ENCODE assay signal across 1 cellular context in genomic region chr12:75480469-75480949, GRCh38.
TF ChIP-seq lines count a peak whose summit lies in the region.

Gene GLIPR1, plus strand, starts transcription at chr12:75480755. Its CDS starts 126 bp downstream, at chr12:75480881.

TF ChIP-seq in GM12878, 131 proteins besides CTCF, POLR2A, EP300 and RAD21 (continued from another document and continues in another):
- no peak for TF ChIP-seq RELB (IDR thresholded peaks at IDR 0.05; ENCODE audit: low read depth)
- TF ChIP-seq FOXM1 (IDR thresholded peaks at IDR 0.05; ENCODE audit: low read depth, low read length): peak; percentile 45; the same call in 1 of the 2 replicates
- TF ChIP-seq CREM (IDR thresholded peaks at IDR 0.05; ENCODE audit: low read depth): peak; percentile 75
- peak; percentile 31 for TF ChIP-seq SP1 (IDR thresholded peaks at IDR 0.05; ENCODE audit: low read depth, low read length)
- no peak for TF ChIP-seq ZZZ3 (IDR thresholded peaks at IDR 0.05; ENCODE audit: control insufficient read depth, insufficient read length, low read depth)
- TF ChIP-seq HSF1 (IDR thresholded peaks at IDR 0.05; ENCODE audit: low read depth, low read length): no peak
- no peak for TF ChIP-seq KLF5 (IDR thresholded peaks at IDR 0.05; ENCODE audit: partially characterized antibody)
- TF ChIP-seq IRF5 (IDR thresholded peaks at IDR 0.05; ENCODE audit: borderline replicate concordance): no peak
- no peak for TF ChIP-seq IRF4 (IDR thresholded peaks at IDR 0.05; ENCODE audit: low read depth, low read length)
- TF ChIP-seq USF1 (IDR thresholded peaks at IDR 0.05; ENCODE audit: borderline replicate concordance, extremely low read length, insufficient read depth, low read depth, low read length): no peak
- TF ChIP-seq SREBF1 (IDR thresholded peaks at IDR 0.05; ENCODE audit: low read length): no peak
- TF ChIP-seq HDAC2 (IDR thresholded peaks at IDR 0.05): no peak
- TF ChIP-seq E2F8 (IDR thresholded peaks at IDR 0.05; ENCODE audit: low read depth, partially characterized antibody): no peak
- TF ChIP-seq ATF7 (IDR thresholded peaks at IDR 0.05; ENCODE audit: low read depth): peak; percentile 74; the same call in 1 of the 2 replicates
- no peak for TF ChIP-seq NRF1 (conservative IDR thresholded peaks at IDR 0.05; ENCODE audit: low read depth, low read length)
- no peak; a peak in 1 of 4 replicates for TF ChIP-seq ETV6 (conservative IDR thresholded peaks at IDR 0.05 in 1 of 2, IDR thresholded peaks at IDR 0.05 in 1 of 2; ENCODE audit: borderline replicate concordance in 1 of 2, low read depth in 1 of 2)
- peak in 1 of 2 experiments; percentile 67; a peak in 2 of 4 replicates for TF ChIP-seq BHLHE40 (IDR thresholded peaks at IDR 0.05; ENCODE audit: borderline replicate concordance in 1 of 2, low read depth in 2 of 2, low read length in 1 of 2)
- TF ChIP-seq MTA2 (IDR thresholded peaks at IDR 0.05; ENCODE audit: low read depth): no peak
- no peak for TF ChIP-seq ZBTB40 (IDR thresholded peaks at IDR 0.05; ENCODE audit: borderline replicate concordance)
- TF ChIP-seq WRNIP1 (IDR thresholded peaks at IDR 0.05; ENCODE audit: borderline replicate concordance, low read depth, low read length): no peak
- no peak for TF ChIP-seq ZBTB33 (IDR thresholded peaks at IDR 0.05)
- no peak for TF ChIP-seq YBX1 (IDR thresholded peaks at IDR 0.05)
- TF ChIP-seq YY1 (IDR thresholded peaks at IDR 0.05; ENCODE audit: low read depth, low read length): 0 out of 2 replicates have a peak, but pooled peaks have one; percentile 36
- peak; percentile 82 for TF ChIP-seq POU2F2 (IDR thresholded peaks at IDR 0.05; ENCODE audit: borderline replicate concordance, low read depth, low read length)
- TF ChIP-seq SMARCA5 (IDR thresholded peaks at IDR 0.05): no peak
- peak; percentile 61; the same call in 1 of the 2 replicates for TF ChIP-seq CBFB (IDR thresholded peaks at IDR 0.05; ENCODE audit: low read depth)
- no peak for TF ChIP-seq MTA3 (IDR thresholded peaks at IDR 0.05; ENCODE audit: borderline replicate concordance, low read length)
- TF ChIP-seq TBL1XR1 (IDR thresholded peaks at IDR 0.05; ENCODE audit: low read depth, low read length): no peak
- 0 out of 4 replicates have a peak, but pooled peaks of 1 of the 2 experiments have one; percentile 8 for TF ChIP-seq IKZF2 (IDR thresholded peaks at IDR 0.05)
- peak; percentile 7 for TF ChIP-seq SIX5 (IDR thresholded peaks at IDR 0.05; ENCODE audit: low read depth, low read length, severe bottlenecking)
- TF ChIP-seq NBN (IDR thresholded peaks at IDR 0.05): no peak
- TF ChIP-seq CHD4 (IDR thresholded peaks at IDR 0.05): no peak
- no peak for TF ChIP-seq LARP7 (IDR thresholded peaks at IDR 0.05)
- TF ChIP-seq BACH1 (IDR thresholded peaks at IDR 0.05; ENCODE audit: borderline replicate concordance): no peak
- TF ChIP-seq ZNF207 (IDR thresholded peaks at IDR 0.05; ENCODE audit: borderline replicate concordance): no peak
- no peak for TF ChIP-seq CEBPZ (IDR thresholded peaks at IDR 0.05; ENCODE audit: low read depth, low read length)
- no peak for TF ChIP-seq ZNF274 (IDR thresholded peaks at IDR 0.05; ENCODE audit: insufficient read depth, insufficient read length)
